Comparison of ENCODE assay signal across 22 cellular contexts in the genomic region with DNA sequence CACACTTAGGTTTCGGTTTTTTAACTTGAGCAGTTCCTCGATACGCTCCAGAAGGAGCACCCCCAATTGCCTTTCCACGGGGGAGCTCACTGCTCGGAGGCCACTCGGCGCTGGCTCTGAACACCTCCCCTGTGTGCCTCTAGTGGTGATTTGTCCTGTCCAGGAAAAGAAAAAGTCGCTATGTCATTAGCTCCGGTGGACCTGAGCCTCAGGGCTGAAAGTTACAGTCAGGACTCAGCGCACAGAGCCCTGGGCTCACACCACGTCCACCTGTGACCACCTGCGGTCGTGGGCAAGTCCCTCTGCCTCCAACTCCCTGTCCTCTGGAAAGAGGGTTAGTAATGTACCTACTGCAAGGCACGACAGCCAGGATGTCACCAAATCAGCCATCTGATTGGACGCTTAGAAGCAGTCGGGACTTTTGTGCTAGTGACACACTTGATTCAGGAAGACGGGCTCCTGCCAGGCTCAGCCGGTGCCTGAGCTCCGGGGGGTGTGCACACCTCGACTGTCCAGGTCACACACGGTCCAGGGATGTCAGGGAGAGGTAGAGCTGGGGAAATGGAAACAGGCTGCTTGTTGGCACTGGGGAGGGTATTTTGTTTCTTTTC. TPM values are rescaled to one million over a fixed set of nuclear protein-coding genes. Genes with fewer than 3 reads are reported as not detected.
"Had no signal": no experiment of that assay in that cellular context is flagged by ENCODE, and none has a peak within 500 bp of the region (broad histone marks: within the 10 kb centered on the region; RNA-seq: fewer than 3 reads in every experiment).

No MANE protein-coding gene starts in this region.

- DNase-seq: activated effector memory CD4-positive, alpha-beta T cell treated with anti-CD3 and anti-CD28 coated beads, Interleukin-2, amount 50 U/mL, for 16 hours; activated T-cell treated with anti-CD3 and anti-CD28 coated beads, Interleukin-2, amount 50 U/mL, for 72 hours; dermis blood vessel endothelial cell; effector memory CD4-positive, alpha-beta T cell; esophagus squamous epithelium; left colon; natural killer cell; spleen; stimulated activated CD4-positive, alpha-beta T cell treated with anti-CD3 and anti-CD28 coated beads, Interleukin-4, amount 100 ng/mL, for 4 hours; T1000; upper lobe of right lung had no signal

- FAIRE-seq: bronchial epithelial cell, islet of Langerhans had no signal

- H3K4me1 ChIP-seq: upper lobe of right lung had no signal

- ATAC-seq: activated T-cell treated with anti-CD3 and anti-CD28 coated beads, Interleukin-2, amount 50 U/mL, for 72 hours; left colon; natural killer cell; stimulated activated memory B cell treated with anti-CD40 and anti-IgM and Interleukin-4, amounts not matched to agents 10 μg/mL and 1 μg/mL and 100 μg/mL, for 72 hours; upper lobe of right lung had no signal

- H3K4me3 Mint-ChIP-seq: activated naive CD8-positive, alpha-beta T cell; activated T-cell treated with anti-CD3 and anti-CD28 coated beads, Interleukin-2, amount 50 U/mL, for 72 hours; natural killer cell; stimulated activated memory B cell treated with anti-CD40 and anti-IgM and Interleukin-4, amounts not matched to agents 10 μg/mL and 1 μg/mL and 100 μg/mL, for 72 hours had no signal

- H3K27ac Mint-ChIP-seq: activated naive CD8-positive, alpha-beta T cell; activated T-cell treated with anti-CD3 and anti-CD28 coated beads, Interleukin-2, amount 50 U/mL, for 72 hours; natural killer cell; stimulated activated memory B cell treated with anti-CD40 and anti-IgM and Interleukin-4, amounts not matched to agents 10 μg/mL and 1 μg/mL and 100 μg/mL, for 72 hours had no signal

- H3K9me3 Mint-ChIP-seq: activated T-cell treated with anti-CD3 and anti-CD28 coated beads, Interleukin-2, amount 50 U/mL, for 72 hours had no signal

- H3K27ac ChIP-seq: esophagus squamous epithelium, hepatocyte, spleen, thoracic aorta, upper lobe of right lung had no signal

- H3K4me3 ChIP-seq: esophagus squamous epithelium, hepatocyte, lung, spleen, thoracic aorta, upper lobe of right lung had no signal

- H3K79me2 ChIP-seq: hepatocyte had no signal

- H3K9me3 ChIP-seq: esophagus squamous epithelium, spleen, thoracic aorta, upper lobe of right lung had no signal

- H3K36me3 Mint-ChIP-seq: activated naive CD8-positive, alpha-beta T cell; natural killer cell had no signal

- H3K4me2 ChIP-seq: hepatocyte had no signal

- H2AFZ ChIP-seq: hepatocyte had no signal

RNA-seq across cellular contexts. Expression of gene TMPRSS9, which starts 3.9 kb away (rescaled TPM):
- total RNA-seq: activated CD8-positive, alpha-beta memory T cell treated with anti-CD3 and anti-CD28 coated beads for 36 hours; bronchial epithelial cell; fibroblast of villous mesenchyme; glomerular endothelial cell; natural killer cell; T-helper 1 cell treated with Interleukin-12 subunit alpha and Interleukin-12 subunit beta and Interleukin-4 antibody, amounts not matched to agents 30 ng/mL and 1 ng/mL, for 36 hours; upper lobe of right lung had no signal
- polyA plus RNA-seq: hepatocyte had no signal

RNA-seq across cellular contexts. Expression of gene LINGO3, which starts 48.2 kb away (rescaled TPM):
- total RNA-seq: activated T-cell treated with anti-CD3 and anti-CD28 coated beads, Interleukin-2, amount 50 U/mL, for 72 hours; bronchial epithelial cell; dermis blood vessel endothelial cell; fibroblast of villous mesenchyme; glomerular endothelial cell; hepatocyte; left colon; upper lobe of right lung had no signal
- polyA plus RNA-seq: hepatocyte had no signal
